26 cellular contexts compared by ENCODE assay signal in genomic region chr14:29554335-29554734, GRCh38.
DNase-seq lines count a peak whose midpoint lies in the region; ATAC-seq, FAIRE-seq and TF ChIP-seq lines count a peak whose summit lies in the region.
"Had no signal": no experiment of that assay in that cellular context is flagged by ENCODE, and none has a peak within 500 bp of the region (broad histone marks: within the 10 kb centered on the region; RNA-seq: fewer than 3 reads in every experiment).

No MANE protein-coding gene starts in this region.

- no peak overlapping the region for H3K27ac ChIP-seq in KMS-11
- H3K27ac ChIP-seq in right lobe of liver, result no peak overlapping the region
- H3K27ac ChIP-seq: 22Rv1; A549; BLaER1 treated with 17β-estradiol and CSF1 and Interleukin-3, amounts not matched to agents 10 nM and 100 nM had no signal

- no peaks in the 10 kb centered on the region for H3K79me2 ChIP-seq in KMS-11 (ENCODE audit: insufficient read depth, low read depth)

- H3K4me2 ChIP-seq in KMS-11, result peak overlapping the region; percentile 36; the same call in 1 of the 2 replicates
- H3K4me2 ChIP-seq: A549; BLaER1 treated with 17β-estradiol and CSF1 and Interleukin-3, amounts not matched to agents 10 nM and 100 nM had no signal

- peaks cover 2% of the 10 kb centered on the region for H3K27me3 Mint-ChIP-seq in mesothelial cell of epicardium (ENCODE audit: low read depth)
- H3K27me3 Mint-ChIP-seq: CD4-positive, alpha-beta T cell; CD8-positive, alpha-beta memory T cell had no signal

- H3K9me3 Mint-ChIP-seq in mesothelial cell of epicardium, result no peaks in the 10 kb centered on the region
- H3K9me3 Mint-ChIP-seq: CD4-positive, alpha-beta T cell; HFFc6 had no signal

- H3K27ac Mint-ChIP-seq in mesothelial cell of epicardium, result no peak overlapping the region
- H3K27ac Mint-ChIP-seq: CD14-positive monocyte; CD4-positive, alpha-beta T cell; CD8-positive, alpha-beta memory T cell; HFFc6 had no signal

- ATAC-seq in right lobe of liver, result no peak
- ATAC-seq: A549 had no signal

- TF ChIP-seq CTCF in KMS-11 (conservative IDR thresholded peaks at IDR 0.05; ENCODE audit: low read depth, low read length), result no peak
- TF ChIP-seq CTCF in right lobe of liver (IDR thresholded peaks at IDR 0.05), result no peak
- TF ChIP-seq CTCF in mesothelial cell of epicardium (IDR thresholded peaks at IDR 0.05; ENCODE audit: unreplicated experiment), result no peak

- 80% methylated on average over 3 of the region's 3 CpGs for WGBS in right lobe of liver (ENCODE audit: insufficient coverage, low coverage, low lambda C conversion rate, missing lambda C conversion rate)

- DNase-seq in frontal cortex (ENCODE audit: low spot score in 2 of 2) (no peak), right lobe of liver (no peak), NCI-H1048 (lab: John Stamatoyannopoulos, UW) (no peak), mesothelial cell of epicardium (ENCODE audit: low spot score in 2 of 2, unreplicated experiment in 2 of 2) (no peak)
- DNase-seq: ACHN; AML-193; BE2C; CD4-positive, alpha-beta T cell; CD8-positive, alpha-beta memory T cell; DMS 273 treated with DMSO at 0.1 percent for 48 hours; DMS79; EL; GDM1; GOT3; HFFc6 had no signal

- no peak overlapping the region; the same call in 1 of the 2 replicates for H2AFZ ChIP-seq in KMS-11 (ENCODE audit: low read depth)

- no peak overlapping the region for H3K4me3 Mint-ChIP-seq in mesothelial cell of epicardium
- H3K4me3 Mint-ChIP-seq: CD14-positive monocyte; CD4-positive, alpha-beta T cell; CD8-positive, alpha-beta memory T cell; HFFc6 had no signal

- intact Hi-C loops in right lobe of liver (cut with DNase I), result no loop called here

- H3K4me3 ChIP-seq in KMS-11 (IDR thresholded peaks at IDR 0.05; ENCODE audit: insufficient read depth, low read depth, low read length) (no peak overlapping the region), right lobe of liver (no peak overlapping the region)
- H3K4me3 ChIP-seq: A549; BLaER1 treated with 17β-estradiol and CSF1 and Interleukin-3, amounts not matched to agents 10 nM and 100 nM; HAP-1 had no signal

- H3K9ac ChIP-seq in KMS-11, result no peak overlapping the region
- H3K9ac ChIP-seq: BLaER1 treated with 17β-estradiol and CSF1 and Interleukin-3, amounts not matched to agents 10 nM and 100 nM had no signal

- H3K4me1 ChIP-seq in KMS-11 (ENCODE audit: low read depth, poor library complexity, severe bottlenecking), result no peaks in the 10 kb centered on the region
- no peaks in the 10 kb centered on the region for H3K4me1 ChIP-seq in right lobe of liver
- H3K4me1 ChIP-seq: A549; BE2C; BLaER1 treated with 17β-estradiol and CSF1 and Interleukin-3, amounts not matched to agents 10 nM and 100 nM; HAP-1 had no signal

- H4K20me1 ChIP-seq in KMS-11 (ENCODE audit: insufficient read depth), result no peaks in the 10 kb centered on the region
- H4K20me1 ChIP-seq: BLaER1 treated with 17β-estradiol and CSF1 and Interleukin-3, amounts not matched to agents 10 nM and 100 nM had no signal

- no peaks in the 10 kb centered on the region for H3K4me1 Mint-ChIP-seq in mesothelial cell of epicardium
- H3K4me1 Mint-ChIP-seq: CD14-positive monocyte; CD8-positive, alpha-beta memory T cell had no signal

- H3K9me3 ChIP-seq in right lobe of liver, result no peaks in the 10 kb centered on the region
- H3K9me3 ChIP-seq: A549; BE2C; BLaER1 treated with 17β-estradiol and CSF1 and Interleukin-3, amounts not matched to agents 10 nM and 100 nM; HAP-1 had no signal

- FAIRE-seq in A204.1 (lab: Jason Lieb, UNC) (peak; percentile 43), frontal cortex (lab: Jason Lieb, UNC) (peak; percentile 36)
- FAIRE-seq: A549, D721Med, GM12891, GM18507, H54 had no signal

- no peaks in the 10 kb centered on the region for H3K36me3 Mint-ChIP-seq in mesothelial cell of epicardium
- H3K36me3 Mint-ChIP-seq: CD14-positive monocyte; CD8-positive, alpha-beta memory T cell had no signal

- H3K27me3 ChIP-seq in KMS-11 (ENCODE audit: insufficient read depth, low read depth), result no peaks in the 10 kb centered on the region
- no peaks in the 10 kb centered on the region for H3K27me3 ChIP-seq in right lobe of liver
- H3K27me3 ChIP-seq: BE2C; BLaER1 treated with 17β-estradiol and CSF1 and Interleukin-3, amounts not matched to agents 10 nM and 100 nM had no signal

- H3K36me3 ChIP-seq in KMS-11 (ENCODE audit: insufficient read depth), result no peaks in the 10 kb centered on the region
- no peaks in the 10 kb centered on the region for H3K36me3 ChIP-seq in right lobe of liver
- H3K36me3 ChIP-seq: BE2C; BLaER1 treated with 17β-estradiol and CSF1 and Interleukin-3, amounts not matched to agents 10 nM and 100 nM; HAP-1 had no signal

- no peak for TF ChIP-seq POLR2A in right lobe of liver (IDR thresholded peaks at IDR 0.05)
